7 cellular contexts compared by ENCODE assay signal in genomic region chr2:129299338-129299737, GRCh38.
"Had no signal": no experiment of that assay in that cellular context is flagged by ENCODE, and none has a peak within 500 bp of the region (broad histone marks: within the 10 kb centered on the region; RNA-seq: fewer than 3 reads in every experiment).

No MANE protein-coding gene starts in this region.

- H3K4me3 Mint-ChIP-seq: HFFc6 had no signal

- H3K36me3 ChIP-seq: HAP-1 had no signal

- H3K27ac Mint-ChIP-seq: HFFc6 had no signal

- H3K4me3 ChIP-seq: HAP-1, K562 had no signal

- DNase-seq: GOT3, H7, HFFc6, IMR-90 had no signal

- ATAC-seq: HCT116, K562 had no signal

- H3K4me1 ChIP-seq: HAP-1 had no signal

- H3K9me3 ChIP-seq: HAP-1 had no signal
